ENCODE assay signal across 3 cellular contexts in the genomic region with DNA sequence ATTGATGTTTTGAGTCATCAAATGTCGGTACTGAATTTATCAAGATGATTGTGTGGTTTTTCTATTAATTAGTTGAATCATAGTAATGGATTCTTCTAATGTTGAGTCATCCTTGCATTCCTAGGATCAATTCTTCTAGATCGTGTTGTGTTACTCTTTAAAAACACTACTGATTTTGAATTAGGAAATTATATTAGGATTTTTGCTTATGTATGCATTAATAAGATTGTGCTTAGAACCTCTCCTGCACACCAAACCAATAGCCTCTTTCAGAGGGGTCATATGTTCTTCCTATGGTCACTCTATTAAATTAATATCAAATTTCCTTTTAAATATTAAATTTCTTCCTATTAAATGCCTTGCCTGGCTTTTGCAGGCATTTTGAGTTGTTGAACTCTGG.
TF ChIP-seq lines count a peak whose summit lies in the region.

No MANE protein-coding gene starts in this region.

TF ChIP-seq in HepG2, 621 proteins besides CTCF, POLR2A, EP300 and RAD21 (continues in another document):
- TF ChIP-seq ZNF207 (IDR thresholded peaks at IDR 0.05; ENCODE audit: borderline replicate concordance) (no peak), ATF3 (CRISPR knock-in tag; IDR thresholded peaks at IDR 0.05) (no peak), MAFK (conservative IDR thresholded peaks at IDR 0.05 in 1 of 2, IDR thresholded peaks at IDR 0.05 in 1 of 2; ENCODE audit: low read length in 2 of 2) (peak; percentile 46 to 82; a peak in 3 of 4 replicates), CCDC6 (CRISPR knock-in tag; IDR thresholded peaks at IDR 0.05) (no peak), IRX3 (CRISPR knock-in tag; IDR thresholded peaks at IDR 0.05; ENCODE audit: borderline replicate concordance, low read depth) (no peak), RFXAP (CRISPR knock-in tag; IDR thresholded peaks at IDR 0.05; ENCODE audit: borderline replicate concordance) (no peak), KLF15 (CRISPR knock-in tag; IDR thresholded peaks at IDR 0.05; ENCODE audit: borderline replicate concordance) (no peak), MZF1 (CRISPR knock-in tag; IDR thresholded peaks at IDR 0.05; ENCODE audit: borderline replicate concordance) (no peak), ZNF274 (CRISPR knock-in tag; IDR thresholded peaks at IDR 0.05) (no peak), MAFF (IDR thresholded peaks at IDR 0.05; ENCODE audit: low read depth, low read length) (peak; percentile 52; the same call in 1 of the 2 replicates), FOXJ3 (CRISPR knock-in tag; IDR thresholded peaks at IDR 0.05; ENCODE audit: borderline replicate concordance) (no peak), ADNP (CRISPR knock-in tag; IDR thresholded peaks at IDR 0.05) (no peak), ZBTB20 (CRISPR knock-in tag; IDR thresholded peaks at IDR 0.05; ENCODE audit: borderline replicate concordance, low read depth) (no peak)

TF ChIP-seq in IMR-90, 13 proteins besides CTCF, POLR2A, EP300 and RAD21:
- no peak for TF ChIP-seq MAZ (IDR thresholded peaks at IDR 0.05; ENCODE audit: borderline replicate concordance, low read depth, low read length)
- TF ChIP-seq MAFK (IDR thresholded peaks at IDR 0.05; ENCODE audit: low read depth, low read length) = peak; percentile 70
- no peak for TF ChIP-seq BHLHE40 (IDR thresholded peaks at IDR 0.05; ENCODE audit: low read depth, low read length)
- no peak for TF ChIP-seq SMC3 (IDR thresholded peaks at IDR 0.05; ENCODE audit: low read depth, low read length)
- TF ChIP-seq, protein P1, sequence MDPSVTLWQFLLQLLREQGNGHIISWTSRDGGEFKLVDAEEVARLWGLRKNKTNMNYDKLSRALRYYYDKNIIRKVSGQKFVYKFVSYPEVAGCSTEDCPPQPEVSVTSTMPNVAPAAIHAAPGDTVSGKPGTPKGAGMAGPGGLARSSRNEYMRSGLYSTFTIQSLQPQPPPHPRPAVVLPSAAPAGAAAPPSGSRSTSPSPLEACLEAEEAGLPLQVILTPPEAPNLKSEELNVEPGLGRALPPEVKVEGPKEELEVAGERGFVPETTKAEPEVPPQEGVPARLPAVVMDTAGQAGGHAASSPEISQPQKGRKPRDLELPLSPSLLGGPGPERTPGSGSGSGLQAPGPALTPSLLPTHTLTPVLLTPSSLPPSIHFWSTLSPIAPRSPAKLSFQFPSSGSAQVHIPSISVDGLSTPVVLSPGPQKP (IDR thresholded peaks at IDR 0.05; ENCODE audit: borderline replicate concordance, low read depth, low read length) = no peak

TF ChIP-seq in K562, 482 proteins besides CTCF, POLR2A, EP300 and RAD21:
- TF ChIP-seq ZNF316 (IDR thresholded peaks at IDR 0.05) (peak; percentile 63), TBL1XR1 (IDR thresholded peaks at IDR 0.05; ENCODE audit: low read length in 2 of 2) (no peak), RCOR1 (IDR thresholded peaks at IDR 0.05; ENCODE audit: borderline replicate concordance in 1 of 2, low read depth in 2 of 2, low read length in 2 of 2) (no peak), RBM22 (IDR thresholded peaks at IDR 0.05; ENCODE audit: low read depth, low read length, poor library complexity, severe bottlenecking) (no peak), MAFG (tag; conservative IDR thresholded peaks at IDR 0.05) (0 out of 2 replicates have a peak, but pooled peaks have one; percentile 8), ZSCAN29 (IDR thresholded peaks at IDR 0.05) (no peak), HOXB6 (CRISPR knock-in tag; IDR thresholded peaks at IDR 0.05; ENCODE audit: borderline replicate concordance) (no peak), MAFF (IDR thresholded peaks at IDR 0.05; ENCODE audit: low read length) (0 out of 2 replicates have a peak, but pooled peaks have one; percentile 15)
- TF ChIP-seq, protein P2, sequence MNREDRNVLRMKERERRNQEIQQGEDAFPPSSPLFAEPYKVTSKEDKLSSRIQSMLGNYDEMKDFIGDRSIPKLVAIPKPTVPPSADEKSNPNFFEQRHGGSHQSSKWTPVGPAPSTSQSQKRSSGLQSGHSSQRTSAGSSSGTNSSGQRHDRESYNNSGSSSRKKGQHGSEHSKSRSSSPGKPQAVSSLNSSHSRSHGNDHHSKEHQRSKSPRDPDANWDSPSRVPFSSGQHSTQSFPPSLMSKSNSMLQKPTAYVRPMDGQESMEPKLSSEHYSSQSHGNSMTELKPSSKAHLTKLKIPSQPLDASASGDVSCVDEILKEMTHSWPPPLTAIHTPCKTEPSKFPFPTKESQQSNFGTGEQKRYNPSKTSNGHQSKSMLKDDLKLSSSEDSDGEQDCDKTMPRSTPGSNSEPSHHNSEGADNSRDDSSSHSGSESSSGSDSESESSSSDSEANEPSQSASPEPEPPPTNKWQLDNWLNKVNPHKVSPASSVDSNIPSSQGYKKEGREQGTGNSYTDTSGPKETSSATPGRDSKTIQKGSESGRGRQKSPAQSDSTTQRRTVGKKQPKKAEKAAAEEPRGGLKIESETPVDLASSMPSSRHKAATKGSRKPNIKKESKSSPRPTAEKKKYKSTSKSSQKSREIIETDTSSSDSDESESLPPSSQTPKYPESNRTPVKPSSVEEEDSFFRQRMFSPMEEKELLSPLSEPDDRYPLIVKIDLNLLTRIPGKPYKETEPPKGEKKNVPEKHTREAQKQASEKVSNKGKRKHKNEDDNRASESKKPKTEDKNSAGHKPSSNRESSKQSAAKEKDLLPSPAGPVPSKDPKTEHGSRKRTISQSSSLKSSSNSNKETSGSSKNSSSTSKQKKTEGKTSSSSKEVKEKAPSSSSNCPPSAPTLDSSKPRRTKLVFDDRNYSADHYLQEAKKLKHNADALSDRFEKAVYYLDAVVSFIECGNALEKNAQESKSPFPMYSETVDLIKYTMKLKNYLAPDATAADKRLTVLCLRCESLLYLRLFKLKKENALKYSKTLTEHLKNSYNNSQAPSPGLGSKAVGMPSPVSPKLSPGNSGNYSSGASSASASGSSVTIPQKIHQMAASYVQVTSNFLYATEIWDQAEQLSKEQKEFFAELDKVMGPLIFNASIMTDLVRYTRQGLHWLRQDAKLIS (CRISPR knock-in tag; IDR thresholded peaks at IDR 0.05) = no peak
